11 cellular contexts compared by ENCODE assay signal in the genomic region with DNA sequence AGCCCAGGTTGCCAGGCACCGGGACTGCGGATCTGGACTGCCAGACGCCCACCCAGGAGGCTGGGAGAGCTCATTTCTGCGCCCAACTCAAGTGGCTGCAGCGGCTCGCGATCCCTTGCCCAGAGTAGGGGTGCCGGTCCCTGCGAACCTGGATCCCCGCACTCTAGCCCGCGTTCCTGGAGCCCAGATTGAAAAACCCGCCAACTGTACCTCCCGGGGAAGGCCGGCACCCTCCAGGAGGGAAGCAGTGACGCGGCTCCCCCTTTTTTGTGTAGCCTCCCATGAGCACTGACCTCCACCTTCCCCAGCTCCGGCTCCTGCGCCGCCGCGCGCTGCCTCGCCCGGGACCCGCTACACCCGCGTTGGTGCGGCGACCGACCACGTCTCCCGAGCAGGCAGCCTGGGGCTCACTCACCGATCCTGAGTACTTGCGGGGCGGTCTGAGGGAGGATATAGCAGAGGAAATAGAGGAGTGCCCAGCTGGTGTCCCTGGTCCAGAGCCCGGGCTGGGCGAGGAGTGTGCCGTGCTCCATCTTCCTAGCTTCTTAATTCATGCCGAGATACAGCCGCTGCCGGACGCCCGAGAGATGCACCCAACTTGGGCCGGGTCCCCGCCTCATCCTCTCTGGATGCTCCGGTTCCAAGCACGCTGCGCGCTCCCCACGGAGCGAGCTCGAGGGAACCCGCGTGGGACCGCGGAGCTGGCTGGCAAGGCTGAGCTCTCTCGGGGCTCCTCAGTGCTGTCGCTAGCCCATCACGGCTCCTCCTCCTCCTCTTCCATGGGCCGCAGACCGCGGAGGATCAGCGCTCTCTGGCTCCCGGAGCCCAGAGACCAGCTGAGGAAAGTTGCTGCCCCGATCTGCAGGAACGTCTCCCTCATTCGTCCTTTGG. TPM values are rescaled to one million over a fixed set of nuclear protein-coding genes. Genes with fewer than 3 reads are reported as not detected.
DNase-seq lines count a peak whose midpoint lies in the region; ATAC-seq and TF ChIP-seq lines count a peak whose summit lies in the region.
"Had no signal": no experiment of that assay in that cellular context is flagged by ENCODE, and none has a peak within 500 bp of the region (broad histone marks: within the 10 kb centered on the region; RNA-seq: fewer than 3 reads in every experiment).

No MANE protein-coding gene starts in this region.

- no peak overlapping the region for H3K27ac ChIP-seq in ectodermal cell (ENCODE audit: insufficient read depth, low read depth, low read length, poor library complexity, severe bottlenecking)
- no peak overlapping the region for H3K27ac ChIP-seq in mesodermal cell (ENCODE audit: low read depth, low read length, severe bottlenecking)
- no peak overlapping the region for H3K27ac ChIP-seq in esophagus squamous epithelium
- H3K27ac ChIP-seq: SJSA1 had no signal

- peaks cover 1% of the 10 kb centered on the region for H3K4me1 Mint-ChIP-seq in activated T-cell treated with anti-CD3 and anti-CD28 coated beads, Interleukin-2, amount 50 U/mL, for 4 hours (ENCODE audit: low read depth)

- H3K27me3 Mint-ChIP-seq in activated T-cell treated with anti-CD3 and anti-CD28 coated beads, Interleukin-2, amount 50 U/mL, for 4 hours (ENCODE audit: low read depth), result peaks cover 29% of the 10 kb centered on the region

- H3K36me3 ChIP-seq in ectodermal cell (ENCODE audit: control insufficient read depth, insufficient read depth, low read length) (no peaks in the 10 kb centered on the region), mesodermal cell (ENCODE audit: control insufficient read depth, insufficient read depth, low read length) (no peaks in the 10 kb centered on the region), esophagus squamous epithelium (no peaks in the 10 kb centered on the region)
- H3K36me3 ChIP-seq: SJSA1 had no signal

- no peak for ATAC-seq in HG02870 (IDR thresholded peaks at IDR 0.05; ENCODE audit: unreplicated experiment)
- no peak for ATAC-seq in activated T-cell treated with anti-CD3 and anti-CD28 coated beads, Interleukin-2, amount 50 U/mL, for 4 hours

- H3K27me3 ChIP-seq in ectodermal cell (ENCODE audit: control insufficient read depth, insufficient read depth, low read length, poor library complexity, severe bottlenecking) (peaks cover 55% of the 10 kb centered on the region), esophagus squamous epithelium (peaks cover 0 to 60% (median 0%) of the 10 kb centered on the region in 4 donors)

- 2% methylated on average over 68 of the region's 68 CpGs for WGBS in ectodermal cell, 2 experiments
- 2 to 3% methylated on average over 51 to 53 of the region's 68 CpGs for WGBS in mesodermal cell (ENCODE audit: insufficient coverage in 2 of 2), 2 experiments
- 12 to 13% methylated on average over 5 to 23 of the region's 68 CpGs for WGBS in esophagus squamous epithelium, 2 donors

- no peak for TF ChIP-seq CTCF in esophagus squamous epithelium (IDR thresholded peaks at IDR 0.05)

- H3K9me3 Mint-ChIP-seq in activated T-cell treated with anti-CD3 and anti-CD28 coated beads, Interleukin-2, amount 50 U/mL, for 4 hours, result no peaks in the 10 kb centered on the region

- no peaks in the 10 kb centered on the region for H3K36me3 Mint-ChIP-seq in activated T-cell treated with anti-CD3 and anti-CD28 coated beads, Interleukin-2, amount 50 U/mL, for 4 hours (ENCODE audit: insufficient read depth)
- H3K36me3 Mint-ChIP-seq: activated naive CD4-positive, alpha-beta T cell treated with anti-CD3 and anti-CD28 coated beads, Interleukin-2, amount 50 U/mL, for 24 hours; IgD-negative memory B cell had no signal

- no peaks in the 10 kb centered on the region for H3K9me3 ChIP-seq in ectodermal cell (ENCODE audit: control insufficient read depth, low read length)
- H3K9me3 ChIP-seq in mesodermal cell (ENCODE audit: control insufficient read depth, low read length), result no peaks in the 10 kb centered on the region
- H3K9me3 ChIP-seq in esophagus squamous epithelium, result no peaks in the 10 kb centered on the region
- H3K9me3 ChIP-seq: SJSA1 had no signal

- TF ChIP-seq POLR2A in esophagus squamous epithelium (IDR thresholded peaks at IDR 0.05), result no peak

- peaks cover 3% of the 10 kb centered on the region for H3K4me1 ChIP-seq in ectodermal cell (ENCODE audit: control insufficient read depth, insufficient read depth, low read length)
- no peaks in the 10 kb centered on the region for H3K4me1 ChIP-seq in mesodermal cell (ENCODE audit: control insufficient read depth, insufficient read depth, low read length, poor library complexity, severe bottlenecking)
- H3K4me1 ChIP-seq in esophagus squamous epithelium, result peaks cover 0 to 13% (median 7%) of the 10 kb centered on the region in 3 donors
- H3K4me1 ChIP-seq: SJSA1 had no signal

- no peak overlapping the region for H3K4me3 Mint-ChIP-seq in activated T-cell treated with anti-CD3 and anti-CD28 coated beads, Interleukin-2, amount 50 U/mL, for 4 hours
- H3K4me3 Mint-ChIP-seq: activated naive CD4-positive, alpha-beta T cell treated with anti-CD3 and anti-CD28 coated beads, Interleukin-2, amount 50 U/mL, for 24 hours; IgD-negative memory B cell had no signal

- peak; percentile 3 for DNase-seq in stimulated activated CD4-positive, alpha-beta T cell treated with anti-CD3 and anti-CD28 coated beads, Interleukin-15, amount 100 ng/mL, for 24 hours
- DNase-seq in stimulated activated CD4-positive, alpha-beta T cell treated with anti-CD3 and anti-CD28 coated beads, Interleukin-1b, Interleukin-23, amount 100 ng/mL, for 48 hours, result no peak
- no peak for DNase-seq in esophagus squamous epithelium (lab: John Stamatoyannopoulos, UW)
- DNase-seq in central memory CD4-positive, alpha-beta T cell, result no peak
- no peak for DNase-seq in activated T-cell treated with anti-CD3 and anti-CD28 coated beads, Interleukin-2, amount 50 U/mL, for 4 hours

- intact Hi-C loops in esophagus squamous epithelium (cut with DNase I), result no loop called here

- peak overlapping the region; percentile 58 for H3K4me3 ChIP-seq in ectodermal cell (ENCODE audit: insufficient read depth, low read depth, low read length)
- peak overlapping the region; percentile 38 for H3K4me3 ChIP-seq in mesodermal cell (ENCODE audit: extremely low read depth, insufficient read depth, low read length, poor library complexity, severe bottlenecking)
- peak overlapping the region in 2 of 4 donors; percentile 18 to 51 for H3K4me3 ChIP-seq in esophagus squamous epithelium
- H3K4me3 ChIP-seq: SJSA1 had no signal

RNA-seq across cellular contexts. Expression of a gene that starts 0.6 kb away (rescaled TPM):
- 0.50 TPM for polyA plus RNA-seq in ectodermal cell (2013, experiment 1 of 4)
- polyA plus RNA-seq in ectodermal cell (2013, experiment 2 of 4), result 0.23 TPM
- polyA plus RNA-seq in ectodermal cell (2013, experiment 3 of 4), result 0.53 TPM
- 0.81 TPM for polyA plus RNA-seq in ectodermal cell (2013, experiment 4 of 4)
- 0.88 TPM for polyA plus RNA-seq in mesodermal cell (2013, experiment 1 of 2)
- polyA plus RNA-seq in mesodermal cell (2013, experiment 2 of 2), result not detected
- under 1 TPM in 1 of 4 donors, not detected in 3; 0.19 TPM for total RNA-seq in esophagus squamous epithelium
- total RNA-seq in activated T-cell treated with anti-CD3 and anti-CD28 coated beads, Interleukin-2, amount 50 U/mL, for 4 hours, result not detected
- total RNA-seq: SJSA1 had no signal
- polyA plus RNA-seq: IgD-negative memory B cell had no signal
